Comparison of ENCODE assay signal across 10 cellular contexts in the genomic region with DNA sequence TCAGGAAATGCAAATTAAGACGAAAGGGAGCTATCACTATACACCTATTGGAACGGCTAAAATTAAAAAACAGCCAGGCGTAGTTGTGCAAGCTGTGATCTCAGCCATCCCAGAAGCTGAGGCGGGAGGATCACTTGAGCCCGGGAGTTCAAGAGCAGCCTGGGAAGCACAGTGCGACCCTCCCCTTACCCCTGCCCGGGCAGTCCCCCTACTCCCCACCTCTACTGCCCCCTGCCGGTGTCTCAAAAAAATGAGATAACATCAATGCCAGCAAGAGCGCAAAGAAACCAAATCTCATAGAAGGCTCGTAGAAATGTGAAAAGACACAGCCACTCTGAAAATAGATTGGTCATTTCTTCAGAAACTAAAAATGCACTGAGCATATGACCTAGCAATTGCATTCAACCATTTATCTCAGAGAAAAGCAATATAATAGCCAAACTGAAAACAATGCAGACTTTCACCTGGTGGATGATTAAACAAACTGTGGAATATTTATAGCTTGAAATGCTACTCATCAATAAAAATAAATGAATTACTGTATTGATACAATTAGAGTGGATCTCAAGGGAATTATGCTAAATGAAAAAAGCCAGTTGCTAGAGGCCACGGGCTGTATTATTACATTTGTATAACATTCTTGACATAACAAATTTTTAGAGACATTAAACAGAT. TPM values are rescaled to one million over a fixed set of nuclear protein-coding genes. Genes with fewer than 3 reads are reported as not detected.
DNase-seq lines count a peak whose midpoint lies in the region; ATAC-seq and TF ChIP-seq lines count a peak whose summit lies in the region.
"Had no signal": no experiment of that assay in that cellular context is flagged by ENCODE, and none has a peak within 500 bp of the region (broad histone marks: within the 10 kb centered on the region; RNA-seq: fewer than 3 reads in every experiment).

No MANE protein-coding gene starts in this region.

- DNase-seq in CD14-positive monocyte (ENCODE audit: low spot score) (no peak), SHP77 treated with DMSO at 0.1 percent for 48 hours (lab: John Stamatoyannopoulos, UW) (peak; percentile 31), esophagus muscularis mucosa (ENCODE audit: extremely low spot score) (no peak)
- DNase-seq in activated T-cell treated with anti-CD3 and anti-CD28 coated beads, Interleukin-2, amount 50 U/mL, for 1 hour, result no peak

- intact Hi-C loops in CD14-positive monocyte (cut with micrococcal nuclease) (no loop called here), esophagus muscularis mucosa (cut with DNase I) (no loop called here)

- H3K4me3 ChIP-seq in iPS-11a (ENCODE audit: low read depth, low read length) (peak overlapping the region; percentile 17), esophagus muscularis mucosa (no peak overlapping the region)

- peaks cover 7 to 33% (median 14%) of the 10 kb centered on the region in 7 donors for H3K9me3 Mint-ChIP-seq in CD14-positive monocyte

- peaks cover 7 to 98% (median 45%) of the 10 kb centered on the region in 4 donors for H3K27me3 ChIP-seq in esophagus muscularis mucosa

- TF ChIP-seq EP300 in esophagus muscularis mucosa (IDR thresholded peaks at IDR 0.05), result no peak

- peaks cover 30% of the 10 kb centered on the region for H3K4me1 Mint-ChIP-seq in CD14-positive monocyte

- ATAC-seq in GM18867 (IDR thresholded peaks at IDR 0.05; ENCODE audit: unreplicated experiment) (peak; percentile 32), GM21529 (IDR thresholded peaks at IDR 0.05; ENCODE audit: unreplicated experiment) (no peak), GM18907 (IDR thresholded peaks at IDR 0.05; ENCODE audit: unreplicated experiment) (no peak)

- peaks cover 0 to 14% (median 7%) of the 10 kb centered on the region in 4 donors for H3K4me1 ChIP-seq in esophagus muscularis mucosa

- H3K4me3 Mint-ChIP-seq in CD14-positive monocyte, result peak overlapping the region in 1 of 2 donors; percentile 81

- peaks cover 4 to 12% of the 10 kb centered on the region in 2 donors for H3K36me3 Mint-ChIP-seq in CD14-positive monocyte

- H3K9me3 ChIP-seq in esophagus muscularis mucosa, result no peaks in the 10 kb centered on the region

- no peak overlapping the region for H3K27ac ChIP-seq in esophagus muscularis mucosa (replicated peaks in 1 of 4)

- TF ChIP-seq CTCF in CD14-positive monocyte (IDR thresholded peaks at IDR 0.05), result peak; percentile 55
- peak in 1 of 3 experiments; percentile 34 for TF ChIP-seq CTCF in esophagus muscularis mucosa (IDR thresholded peaks at IDR 0.05)

- WGBS in esophagus muscularis mucosa, result 11% methylated on average over 7 of the region's 11 CpGs

- H3K27ac Mint-ChIP-seq in CD14-positive monocyte, result no peak overlapping the region

- no peak for TF ChIP-seq POLR2A in esophagus muscularis mucosa (IDR thresholded peaks at IDR 0.05; ENCODE audit: low read depth)

- no peaks in the 10 kb centered on the region for H3K36me3 ChIP-seq in esophagus muscularis mucosa

- H3K27me3 Mint-ChIP-seq in CD14-positive monocyte (ENCODE audit: low read depth in 3 of 3), result peaks cover 87 to 96% (median 89%) of the 10 kb centered on the region in 3 donors

RNA-seq across cellular contexts. Expression of gene OR2V2, which starts 20.6 kb away (rescaled TPM):
- not detected for polyA plus RNA-seq in CD14-positive monocyte
- total RNA-seq in esophagus muscularis mucosa, result not detected
- total RNA-seq: renal cortical epithelial cell had no signal
- polyA plus RNA-seq: adipose tissue had no signal

RNA-seq across cellular contexts. Expression of gene OR2V1, which starts 37.0 kb away (rescaled TPM):
- not detected for polyA plus RNA-seq in CD14-positive monocyte
- total RNA-seq in esophagus muscularis mucosa, result not detected
- total RNA-seq: renal cortical epithelial cell had no signal
- polyA plus RNA-seq: adipose tissue had no signal

RNA-seq across cellular contexts. Expression of gene TRIM7, which starts 37.0 kb away (rescaled TPM):
- polyA plus RNA-seq in CD14-positive monocyte, result 10 to 100 TPM; 10.3 to 12.8 TPM
- 1 to 10 TPM; 2.1 to 5.8 (median 3.4) TPM for total RNA-seq in esophagus muscularis mucosa

RNA-seq across cellular contexts. Expression of gene TRIM41, which starts 55.1 kb away (rescaled TPM):
- polyA plus RNA-seq in CD14-positive monocyte, result under 1 TPM; 0.12 to 0.24 TPM
- total RNA-seq in esophagus muscularis mucosa, result 10 to 100 TPM in 3 of 4 donors, 1 to 10 TPM in 1; 9.8 to 22.4 (median 18.2) TPM
